Comparison of ENCODE assay signal across 22 cellular contexts in genomic region chr2:12047761-12048160, GRCh38.
"Had no signal": no experiment of that assay in that cellular context is flagged by ENCODE, and none has a peak within 500 bp of the region (broad histone marks: within the 10 kb centered on the region; RNA-seq: fewer than 3 reads in every experiment).

No MANE protein-coding gene starts in this region.

- H3K9ac ChIP-seq: neural progenitor cell had no signal

- H3K27me3 Mint-ChIP-seq: stimulated activated naive B cell treated with anti-CD40 and anti-IgM and Interleukin-4, amounts not matched to agents 10 μg/mL and 1 μg/mL and 100 μg/mL, for 72 hours; type B pancreatic cell had no signal

- H3K9me3 Mint-ChIP-seq: endodermal cell had no signal

- H3K4me2 ChIP-seq: neural progenitor cell had no signal

- H3K4me3 ChIP-seq: coronary artery, heart left ventricle, neural progenitor cell, thoracic aorta, vagina had no signal

- DNase-seq: activated CD4-positive, alpha-beta T cell treated with anti-CD3 and anti-CD28 coated beads for 1 hour; activated CD4-positive, alpha-beta T cell treated with anti-CD3 and anti-CD28 coated beads, Interleukin-2, amount 50 U/mL, for 4 hours; activated effector memory CD4-positive, alpha-beta T cell treated with Interleukin-2 at 50 U/mL for 16 hours; activated naive CD4-positive, alpha-beta T cell treated with anti-CD3 and anti-CD28 coated beads, Interleukin-2, amount 10 ng/mL, durations not matched to agents 7 days and 5 days; activated T-cell treated with anti-CD3 and anti-CD28 coated beads, Interleukin-2, amount 50 U/mL, for 72 hours; amygdala; cerebellar nuclear complex; endodermal cell; heart left ventricle; left colon; mesenchymal stem cell; posterior cingulate gyrus; small intestine; stimulated activated CD4-positive, alpha-beta T cell treated with anti-CD3 and anti-CD28 coated beads, Interleukin-2, amount 100 ng/mL, for 24 hours; stimulated activated naive B cell treated with anti-CD40 and anti-IgM and Interleukin-4, amounts not matched to agents 10 μg/mL and 1 μg/mL and 100 μg/mL, for 72 hours had no signal

- ATAC-seq: heart left ventricle, left colon, sciatic nerve had no signal

- H3K36me3 Mint-ChIP-seq: neural progenitor cell, type B pancreatic cell had no signal

- H3K4me1 ChIP-seq: neural progenitor cell, vagina had no signal

- H3K9me3 ChIP-seq: heart left ventricle, thoracic aorta, vagina had no signal

- H3K36me3 ChIP-seq: heart left ventricle, neural progenitor cell, thoracic aorta, vagina had no signal

- H3K27ac ChIP-seq: coronary artery, heart left ventricle, neural progenitor cell, thoracic aorta, vagina, VCaP had no signal

- H3K4me3 Mint-ChIP-seq: activated naive CD4-positive, alpha-beta T cell treated with anti-CD3 and anti-CD28 coated beads, Interleukin-2, amount 10 ng/mL, durations not matched to agents 7 days and 5 days; activated T-cell treated with anti-CD3 and anti-CD28 coated beads, Interleukin-2, amount 50 U/mL, for 72 hours; endodermal cell; neural progenitor cell; stimulated activated naive B cell treated with anti-CD40 and anti-IgM and Interleukin-4, amounts not matched to agents 10 μg/mL and 1 μg/mL and 100 μg/mL, for 72 hours; type B pancreatic cell had no signal

- H3K4me1 Mint-ChIP-seq: neural progenitor cell had no signal

- H3K27ac Mint-ChIP-seq: activated T-cell treated with anti-CD3 and anti-CD28 coated beads, Interleukin-2, amount 50 U/mL, for 72 hours; endodermal cell; neural progenitor cell; type B pancreatic cell had no signal

- H3K27me3 ChIP-seq: heart left ventricle, neural progenitor cell, vagina had no signal
